ENCODE assay signal across 23 cellular contexts in the genomic region with DNA sequence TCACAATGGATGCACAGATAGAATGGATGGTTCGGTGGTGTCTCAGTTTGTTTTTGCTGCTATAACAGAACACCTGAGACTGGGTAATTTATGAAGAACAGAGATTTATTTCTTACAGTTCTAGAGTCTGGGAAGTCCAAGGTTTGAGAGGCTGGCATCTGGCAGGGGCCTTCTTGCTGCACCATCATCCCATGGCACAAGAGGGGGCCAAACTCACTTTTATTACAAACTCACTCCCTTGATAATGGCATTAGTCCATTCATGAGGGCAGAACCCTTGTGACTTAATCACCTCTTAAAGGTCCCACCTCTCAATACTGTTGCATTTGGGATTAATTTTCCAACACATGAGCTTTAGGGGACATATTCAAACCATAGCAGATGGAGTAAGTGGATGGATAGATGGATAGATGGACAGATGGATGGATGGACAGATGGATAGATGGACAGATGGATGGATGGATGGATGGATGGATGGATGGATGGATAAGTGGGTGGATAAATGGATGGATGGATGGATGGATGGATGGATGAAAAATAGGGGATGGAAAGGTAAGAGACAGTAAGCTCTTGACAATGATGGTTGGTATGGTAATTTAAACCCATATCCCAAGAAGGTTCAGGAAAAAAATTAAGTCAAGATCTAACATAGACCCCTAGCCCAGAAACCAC. TPM values are rescaled to one million over a fixed set of nuclear protein-coding genes. Genes with fewer than 3 reads are reported as not detected.
DNase-seq lines count a peak whose midpoint lies in the region; ATAC-seq and TF ChIP-seq lines count a peak whose summit lies in the region.
"Had no signal": no experiment of that assay in that cellular context is flagged by ENCODE, and none has a peak within 500 bp of the region (broad histone marks: within the 10 kb centered on the region; RNA-seq: fewer than 3 reads in every experiment).

No MANE protein-coding gene starts in this region.

- no peaks in the 10 kb centered on the region for H3K36me3 Mint-ChIP-seq in osteocyte (ENCODE audit: unreplicated experiment)
- H3K36me3 Mint-ChIP-seq: IgD-negative memory B cell; naive thymus-derived CD4-positive, alpha-beta T cell had no signal

- no peak overlapping the region for H4K91ac ChIP-seq in IMR-90 (ENCODE audit: insufficient read depth, low read depth, low read length)

- H3K36me3 ChIP-seq in IMR-90 (ENCODE audit: control insufficient read depth, insufficient read depth, low read length), result no peaks in the 10 kb centered on the region
- H3K36me3 ChIP-seq in PC-3 (ENCODE audit: low read depth, low read length), result no peaks in the 10 kb centered on the region
- H3K36me3 ChIP-seq: BLaER1 treated with 17β-estradiol and CSF1 and Interleukin-3, amounts not matched to agents 10 nM and 100 nM; gastroesophageal sphincter; SJCRH30; upper lobe of right lung had no signal

- CTCF ChIA-PET in IMR-90 (lab: Yijun Ruan, JAX), result interaction anchor here (1.2 kb wide), 1 partner anchor 108 kb away, joined by 3 read pairs; no protein-coding TSS in a partner anchor
- CTCF ChIA-PET in PC-3 (lab: Charles Lee), result no interaction called here

- no peak overlapping the region for H2BK15ac ChIP-seq in IMR-90 (ENCODE audit: low read depth, low read length)

- H3K27me3 ChIP-seq in IMR-90 (ENCODE audit: control insufficient read depth, insufficient read depth, low read length) (peaks cover 41% of the 10 kb centered on the region), PC-3 (ENCODE audit: low read length) (no peaks in the 10 kb centered on the region)
- H3K27me3 ChIP-seq: body of pancreas had no signal

- WGBS in IMR-90 (ENCODE audit: extremely low coverage in 2 of 2, insufficient read length in 1 of 2), 2 experiments, result no CpG with 5 or more reads among the region's 1 CpG

- H3K79me1 ChIP-seq in IMR-90 (ENCODE audit: low read depth in 1 of 2, low read length in 2 of 2), result no peaks in the 10 kb centered on the region

- H2AFZ ChIP-seq in IMR-90 (replicated peaks; ENCODE audit: low read length, poor library complexity) (no peak overlapping the region), PC-3 (ENCODE audit: low read length) (no peak overlapping the region)

- no peaks in the 10 kb centered on the region for H3K79me2 ChIP-seq in PC-3 (ENCODE audit: low read length)

- TF ChIP-seq RAD21 in IMR-90 (IDR thresholded peaks at IDR 0.05; ENCODE audit: low read length), result no peak

- TF ChIP-seq CTCF in IMR-90 (conservative IDR thresholded peaks at IDR 0.05; ENCODE audit: low read depth, low read length), result 0 out of 2 replicates have a peak, but pooled peaks have one; percentile 24
- peak; percentile 22 for TF ChIP-seq CTCF in choroid plexus epithelial cell (conservative IDR thresholded peaks at IDR 0.05; ENCODE audit: low read depth, low read length)
- peak; percentile 11 for TF ChIP-seq CTCF in osteocyte (IDR thresholded peaks at IDR 0.05)
- no peak; the same call in 1 of the 2 replicates for TF ChIP-seq CTCF in PC-3 (conservative IDR thresholded peaks at IDR 0.05; ENCODE audit: low read depth, low read length)

- H4K5ac ChIP-seq in IMR-90 (ENCODE audit: low read depth, low read length), result no peak overlapping the region

- peak overlapping the region; percentile 53 for H2BK5ac ChIP-seq in IMR-90 (ENCODE audit: low read depth, low read length, poor library complexity, severe bottlenecking)

- H3K27me3 Mint-ChIP-seq in osteocyte (ENCODE audit: unreplicated experiment), result peaks cover 23% of the 10 kb centered on the region

- BruUV-seq in IMR-90 (replicated peaks; lab: Mats Ljungman, UMichigan) (no TSS peak), PC-3 (replicated peaks; lab: Mats Ljungman, UMichigan) (no TSS peak)

- no peak overlapping the region for H3K4ac ChIP-seq in IMR-90 (ENCODE audit: low read depth, low read length)

- intact Hi-C loops in IMR-90 (cut with micrococcal nuclease), result no loop called here
- intact Hi-C loops in PC-3 (cut with micrococcal nuclease), result no loop called here

- peak; percentile 38 for DNase-seq in EH (ENCODE audit: low read depth)
- no peak for DNase-seq in IMR-90
- no peak for DNase-seq in choroid plexus epithelial cell (ENCODE audit: low read depth)
- no peak for DNase-seq in osteocyte (ENCODE audit: extremely low spot score, unreplicated experiment)
- no peak for DNase-seq in PC-3
- DNase-seq in NCI-H526 (lab: John Stamatoyannopoulos, UW), result no peak
- DNase-seq in LoVo (ENCODE audit: low spot score), result no peak
- DNase-seq: body of pancreas; Calu3; GDM1; H9; mesenchymal stem cell; naive thymus-derived CD4-positive, alpha-beta T cell; NCI-H2029; OCI-M1; stimulated activated CD4-positive, alpha-beta T cell treated with anti-CD3 and anti-CD28 coated beads, Interleukin-4, amount 100 ng/mL, for 1 hour; T-helper 9 cell; upper lobe of right lung had no signal

- peaks cover 13% of the 10 kb centered on the region for H3K4me1 Mint-ChIP-seq in osteocyte (ENCODE audit: unreplicated experiment)

- no peak for ATAC-seq in IMR-90 (ENCODE audit: low read depth)
- ATAC-seq in PC-3, result no peak
- ATAC-seq: body of pancreas; gastroesophageal sphincter; naive thymus-derived CD4-positive, alpha-beta T cell; upper lobe of right lung had no signal

- H3K9me3 ChIP-seq in IMR-90 (ENCODE audit: control insufficient read depth, insufficient read depth, low read length) (no peaks in the 10 kb centered on the region), PC-3 (ENCODE audit: low read length) (no peaks in the 10 kb centered on the region)
- H3K9me3 ChIP-seq: BLaER1 treated with 17β-estradiol and CSF1 and Interleukin-3, amounts not matched to agents 10 nM and 100 nM; body of pancreas; gastroesophageal sphincter; SJCRH30; upper lobe of right lung had no signal

- H3K9me2 ChIP-seq in PC-3 (replicated peaks; ENCODE audit: low read length), result no peaks in the 10 kb centered on the region

- H2BK120ac ChIP-seq in IMR-90 (ENCODE audit: low read depth, low read length), result no peak overlapping the region

- H3K9ac ChIP-seq in IMR-90 (ENCODE audit: low read depth, low read length) (no peak overlapping the region), PC-3 (ENCODE audit: low read length) (no peak overlapping the region)
- H3K9ac ChIP-seq: BLaER1 treated with 17β-estradiol and CSF1 and Interleukin-3, amounts not matched to agents 10 nM and 100 nM had no signal

- POLR2A ChIA-PET in IMR-90 (lab: Charles Lee; ENCODE audit: unreplicated experiment) (no interaction called here), PC-3 (lab: Charles Lee; ENCODE audit: unreplicated experiment) (no interaction called here)

- H4K20me1 ChIP-seq in IMR-90 (ENCODE audit: insufficient read depth, low read length) (no peaks in the 10 kb centered on the region), PC-3 (ENCODE audit: low read length) (no peaks in the 10 kb centered on the region)

- H3K4me1 ChIP-seq in IMR-90 (ENCODE audit: control insufficient read depth, insufficient read depth, low read length), result no peaks in the 10 kb centered on the region; the same call in 1 of the 2 replicates
- peaks cover 5% of the 10 kb centered on the region; the same call in 1 of the 2 replicates for H3K4me1 ChIP-seq in PC-3 (ENCODE audit: insufficient read depth, low read length)
- H3K4me1 ChIP-seq: BLaER1 treated with 17β-estradiol and CSF1 and Interleukin-3, amounts not matched to agents 10 nM and 100 nM; body of pancreas; SJCRH30; upper lobe of right lung had no signal

- H3K9me3 Mint-ChIP-seq in osteocyte (ENCODE audit: unreplicated experiment), result no peaks in the 10 kb centered on the region
- H3K9me3 Mint-ChIP-seq: H9, IgD-negative memory B cell had no signal

- peaks cover 4% of the 10 kb centered on the region; the same call in 1 of the 2 replicates for H3K9me1 ChIP-seq in IMR-90 (ENCODE audit: insufficient read depth, low read length)

- no peak overlapping the region for H3K4me3 ChIP-seq in IMR-90 (ENCODE audit: insufficient read depth, low read depth, low read length)
- no peak overlapping the region for H3K4me3 ChIP-seq in choroid plexus epithelial cell (ENCODE audit: low read depth, low read length)
- no peak overlapping the region for H3K4me3 ChIP-seq in PC-3 (ENCODE audit: low read length)
- H3K4me3 ChIP-seq: BLaER1 treated with 17β-estradiol and CSF1 and Interleukin-3, amounts not matched to agents 10 nM and 100 nM; body of pancreas; gastroesophageal sphincter; SJCRH30; skin epidermis; upper lobe of right lung had no signal

- no peak for TF ChIP-seq POLR2A in IMR-90 (IDR thresholded peaks at IDR 0.05; ENCODE audit: low read depth, low read length)

- H3K14ac ChIP-seq in IMR-90 (replicated peaks; ENCODE audit: low read depth, low read length), result no peak overlapping the region

- no peak overlapping the region for H3K4me2 ChIP-seq in IMR-90 (ENCODE audit: low read depth, low read length)
- no peak overlapping the region for H3K4me2 ChIP-seq in PC-3 (ENCODE audit: low read length)
- H3K4me2 ChIP-seq: BLaER1 treated with 17β-estradiol and CSF1 and Interleukin-3, amounts not matched to agents 10 nM and 100 nM had no signal

- H2AK9ac ChIP-seq in IMR-90 (replicated peaks; ENCODE audit: low read depth, low read length, poor library complexity), result no peak overlapping the region

- no peak overlapping the region for H4K8ac ChIP-seq in IMR-90 (ENCODE audit: low read depth in 2 of 2, low read length in 2 of 2)

- dilution Hi-C loops in IMR-90 (cut with HindIII; ENCODE audit: low sequenced_read_pairs, unreplicated experiment), result no loop called here

- no peak overlapping the region for H3K18ac ChIP-seq in IMR-90 (ENCODE audit: low read depth, low read length)

- in situ Hi-C loops in IMR-90 (cut with MboI; ENCODE audit: low sequenced_read_pairs), result no loop called here

- H3K27ac ChIP-seq in IMR-90 (ENCODE audit: insufficient read depth, low read length) (no peak overlapping the region), PC-3 (ENCODE audit: low read length) (no peak overlapping the region)
- H3K27ac ChIP-seq: BLaER1 treated with 17β-estradiol and CSF1 and Interleukin-3, amounts not matched to agents 10 nM and 100 nM; body of pancreas; gastroesophageal sphincter; SJCRH30; skin epidermis; upper lobe of right lung had no signal

- H3K27ac Mint-ChIP-seq in osteocyte (ENCODE audit: unreplicated experiment), result no peak overlapping the region
- H3K27ac Mint-ChIP-seq: H9; IgD-negative memory B cell; naive thymus-derived CD4-positive, alpha-beta T cell had no signal

- no peak overlapping the region for H3K4me3 Mint-ChIP-seq in osteocyte (ENCODE audit: unreplicated experiment)
- H3K4me3 Mint-ChIP-seq: H9; IgD-negative memory B cell; naive thymus-derived CD4-positive, alpha-beta T cell had no signal

- H3K56ac ChIP-seq in IMR-90 (ENCODE audit: extremely low read depth, insufficient read depth, low read length), result no peak overlapping the region

- no peak overlapping the region for H2BK20ac ChIP-seq in IMR-90 (ENCODE audit: low read depth, low read length)

- H3K23ac ChIP-seq in IMR-90 (ENCODE audit: low read depth, low read length), result no peak overlapping the region

- H3F3A ChIP-seq in PC-3 (ENCODE audit: low read length, unreplicated experiment), result no peaks in the 10 kb centered on the region

- H2AK5ac ChIP-seq in IMR-90 (ENCODE audit: low read depth, low read length), result no peak overlapping the region

RNA-seq across cellular contexts. Expression of gene CAMK2N1, which starts 16.5 kb away (rescaled TPM):
- total RNA-seq in IMR-90 (2012; rRNA removed), result 10.2 and 28.9 TPM in 2 replicates
- 44.4 and 46.8 TPM in 2 replicates for polyA plus RNA-seq in IMR-90 (2012; rRNA removed)
- polyA plus RNA-seq in IMR-90 (2012; cell fraction: cytosol; rRNA removed), result 21.6 and 22.6 TPM in 2 replicates
- polyA plus RNA-seq in IMR-90 (2012; cell fraction: nucleus; rRNA removed; ENCODE audit: low replicate concordance), result 5.2 and 13.1 TPM in 2 replicates
- 26.8 and 30.0 TPM in 2 replicates for total RNA-seq in osteocyte
- 51.2 and 56.9 TPM in 2 replicates for total RNA-seq in PC-3 (2014; rRNA removed)

RNA-seq across cellular contexts. Expression of gene MUL1, which starts 38.4 kb away (rescaled TPM):
- total RNA-seq in IMR-90 (2012; rRNA removed) (19.7 and 21.1 TPM in 2 replicates), osteocyte (42.9 and 45.5 TPM in 2 replicates), PC-3 (2014; rRNA removed) (28.9 and 29.5 TPM in 2 replicates)
- polyA plus RNA-seq in IMR-90 (2012; rRNA removed), result 20.6 and 20.7 TPM in 2 replicates
- polyA plus RNA-seq in IMR-90 (2012; cell fraction: cytosol; rRNA removed), result 18.3 and 21.6 TPM in 2 replicates
- 8.3 and 10.7 TPM in 2 replicates for polyA plus RNA-seq in IMR-90 (2012; cell fraction: nucleus; rRNA removed; ENCODE audit: low replicate concordance)
